ENCODE assay signal across 8 cellular contexts in the genomic region with DNA sequence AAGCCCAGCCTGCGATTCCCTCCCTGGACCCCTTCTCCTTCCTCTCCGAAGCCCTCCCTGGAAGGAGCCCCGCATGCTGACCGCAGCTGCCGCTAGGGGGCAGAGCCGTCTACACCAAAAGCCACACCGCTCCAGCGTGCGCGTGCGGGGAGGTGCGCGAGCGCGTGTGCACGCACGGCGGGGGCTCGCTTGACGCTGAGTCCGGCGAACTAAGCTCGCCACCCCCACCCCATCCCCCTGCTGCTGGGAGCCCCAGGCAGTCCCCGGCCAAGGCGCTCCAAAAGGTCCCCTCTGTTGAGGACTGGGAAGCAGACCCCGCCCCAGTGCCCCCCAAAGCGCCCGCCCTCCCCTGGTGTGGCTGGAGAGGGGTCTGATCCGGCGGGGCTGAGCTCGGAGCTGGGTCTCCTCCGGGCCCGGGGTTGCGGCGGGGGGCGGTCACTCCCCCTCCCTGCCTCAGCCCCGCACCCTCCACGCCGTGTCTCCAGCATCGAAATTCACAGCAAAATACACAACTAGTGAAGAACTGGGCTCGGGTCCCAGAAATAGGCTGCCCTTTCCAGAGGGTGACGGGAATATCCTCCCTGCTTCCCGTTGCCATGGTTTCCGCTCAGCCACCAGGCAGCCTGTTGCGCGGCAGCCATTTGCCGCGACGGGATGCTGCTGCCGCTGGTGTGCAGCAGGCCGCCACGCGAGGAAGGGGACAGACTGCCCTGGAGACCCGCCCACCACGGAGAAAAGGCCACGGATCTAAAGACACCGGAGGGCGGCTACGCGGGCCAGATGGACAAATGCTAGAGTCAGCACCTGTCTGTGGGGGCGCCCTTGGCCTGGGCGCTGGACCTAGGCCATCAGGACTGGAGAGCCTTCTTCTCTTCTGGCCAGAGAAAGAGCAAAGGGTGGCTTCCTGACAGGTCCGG. TPM values are rescaled to one million over a fixed set of nuclear protein-coding genes. Genes with fewer than 3 reads are reported as not detected.
A peak's percentile ranks its signal among the peaks of the same experiment; 100 is the strongest.
DNase-seq lines count a peak whose midpoint lies in the region; ATAC-seq and TF ChIP-seq lines count a peak whose summit lies in the region.

No MANE protein-coding gene starts in this region.

- H3K18ac ChIP-seq in neuronal stem cell (ENCODE audit: low read length): no peak overlapping the region

- H2BK5ac ChIP-seq in neuronal stem cell (ENCODE audit: low read length): no peak overlapping the region

- no peak overlapping the region for H3K4ac ChIP-seq in neuronal stem cell (ENCODE audit: low read length)

- DNase-seq in GM12865 (ENCODE audit: low read depth) (peak; percentile 70), HT-29 (ENCODE audit: low spot score) (peak; percentile 5), Peyer's patch (peak; percentile 74 to 84 (median 75)), fibroblast of villous mesenchyme (ENCODE audit: low read depth) (peak; percentile 62), neuronal stem cell (ENCODE audit: low spot score) (peak; percentile 67)
- DNase-seq in activated effector memory CD4-positive, alpha-beta T cell treated with anti-CD3 and anti-CD28 coated beads, Interleukin-2, amount 50 U/mL, for 16 hours: peak; percentile 91
- DNase-seq in stimulated activated naive CD8-positive, alpha-beta T cell treated with anti-CD3 and anti-CD28 coated beads, Interleukin-15, amount 100 ng/mL, for 72 hours: peak; percentile 72 to 77

- H3K27ac ChIP-seq in Peyer's patch: peak overlapping the region in 1 of 4 donors; percentile 26
- H3K27ac ChIP-seq in neuronal stem cell (replicated peaks; ENCODE audit: low read length): no peak overlapping the region

- H2BK120ac ChIP-seq in neuronal stem cell (ENCODE audit: low read depth, low read length): no peak overlapping the region

- peak overlapping the region; percentile 40 to 78 for H3K27ac Mint-ChIP-seq in stimulated activated naive CD8-positive, alpha-beta T cell treated with anti-CD3 and anti-CD28 coated beads, Interleukin-15, amount 100 ng/mL, for 72 hours

- TF ChIP-seq POLR2A in Peyer's patch (IDR thresholded peaks at IDR 0.05): no peak

- H3K79me1 ChIP-seq in neuronal stem cell (ENCODE audit: low read depth, low read length): no peaks in the 10 kb centered on the region

- no peak overlapping the region for H3K23ac ChIP-seq in neuronal stem cell (ENCODE audit: low read depth, low read length, poor library complexity)

- no peak overlapping the region for H2BK12ac ChIP-seq in neuronal stem cell (ENCODE audit: low read length)

- no CpG with 5 or more reads among the region's 63 CpGs for WGBS in neuronal stem cell (ENCODE audit: extremely low coverage in 2 of 2, insufficient read length in 2 of 2, insufficient replicate concordance in 1 of 2), 2 donors

- peak overlapping the region; percentile 61 for H3K4me2 ChIP-seq in neuronal stem cell (ENCODE audit: insufficient read depth, low read length, poor library complexity, severe bottlenecking)

- peak; percentile 76 for TF ChIP-seq CTCF in GM12865 (IDR thresholded peaks at IDR 0.05; ENCODE audit: insufficient read depth, low read depth, low read length, missing control alignments)
- peak; percentile 39 to 69 (median 59) for TF ChIP-seq CTCF in Peyer's patch (IDR thresholded peaks at IDR 0.05)
- TF ChIP-seq CTCF in fibroblast of villous mesenchyme (IDR thresholded peaks at IDR 0.05; ENCODE audit: insufficient read depth, low read depth, low read length): peak; percentile 70

- H4K91ac ChIP-seq in neuronal stem cell (ENCODE audit: low read depth, low read length, poor library complexity): no peak overlapping the region

- no peak overlapping the region for H3K9ac ChIP-seq in neuronal stem cell (ENCODE audit: low read depth, low read length, poor library complexity)

- no peak overlapping the region for H3K14ac ChIP-seq in neuronal stem cell (ENCODE audit: low read length)

- peaks cover 0 to 9% (median 3%) of the 10 kb centered on the region in 4 donors for H3K4me1 ChIP-seq in Peyer's patch
- H3K4me1 ChIP-seq in neuronal stem cell (ENCODE audit: control insufficient read depth in 2 of 2, insufficient read depth in 1 of 2, low read depth in 1 of 2, low read length in 2 of 2): peaks cover 0 to 7% of the 10 kb centered on the region in 2 donors

- no peaks in the 10 kb centered on the region for H3K9me3 Mint-ChIP-seq in stimulated activated naive CD8-positive, alpha-beta T cell treated with anti-CD3 and anti-CD28 coated beads, Interleukin-15, amount 100 ng/mL, for 72 hours

- H2AFZ ChIP-seq in neuronal stem cell (ENCODE audit: low read length): peak overlapping the region; percentile 91

- no peaks in the 10 kb centered on the region for H3K36me3 ChIP-seq in Peyer's patch
- H3K36me3 ChIP-seq in neuronal stem cell (replicated peaks in 1 of 2; ENCODE audit: control insufficient read depth in 2 of 2, insufficient read depth in 2 of 2, low read length in 2 of 2): no peaks in the 10 kb centered on the region

- H2BK15ac ChIP-seq in neuronal stem cell (ENCODE audit: low read length): no peak overlapping the region

- H3K27me3 ChIP-seq in Peyer's patch: no peaks in the 10 kb centered on the region
- peaks cover 0 to 70% (median 3%) of the 10 kb centered on the region in 3 experiments for H3K27me3 ChIP-seq in neuronal stem cell (ENCODE audit: control insufficient read depth in 3 of 3, insufficient read depth in 3 of 3, low read depth in 1 of 3, low read length in 3 of 3)

- H3K4me3 ChIP-seq in GM12865 (ENCODE audit: low read depth, low read length): peak overlapping the region; percentile 36; the same call in 1 of the 2 replicates
- peak overlapping the region; percentile 21 to 52 (median 44) for H3K4me3 ChIP-seq in Peyer's patch
- peak overlapping the region; percentile 44 for H3K4me3 ChIP-seq in fibroblast of villous mesenchyme (ENCODE audit: low read depth, low read length)
- H3K4me3 ChIP-seq in neuronal stem cell (ENCODE audit: low read length in 2 of 2): peak overlapping the region; percentile 37 to 73

- no peak overlapping the region for H4K8ac ChIP-seq in neuronal stem cell (ENCODE audit: low read depth, low read length)

- H3K9me3 ChIP-seq in Peyer's patch: no peaks in the 10 kb centered on the region
- no peaks in the 10 kb centered on the region for H3K9me3 ChIP-seq in neuronal stem cell (replicated peaks in 1 of 2; ENCODE audit: control insufficient read depth in 2 of 2, insufficient read depth in 1 of 2, low read depth in 1 of 2, low read length in 2 of 2)

- no peak overlapping the region for H2AK5ac ChIP-seq in neuronal stem cell (ENCODE audit: low read depth, low read length)

- H3K4me3 Mint-ChIP-seq in stimulated activated naive CD8-positive, alpha-beta T cell treated with anti-CD3 and anti-CD28 coated beads, Interleukin-15, amount 100 ng/mL, for 72 hours: peak overlapping the region; percentile 79 to 86

- peak; percentile 95 for ATAC-seq in stimulated activated naive CD8-positive, alpha-beta T cell treated with anti-CD3 and anti-CD28 coated beads, Interleukin-15, amount 100 ng/mL, for 72 hours
- no peak for ATAC-seq in HG02642 (IDR thresholded peaks at IDR 0.05; ENCODE audit: poor library complexity, unreplicated experiment)

- H3K27me3 Mint-ChIP-seq in stimulated activated naive CD8-positive, alpha-beta T cell treated with anti-CD3 and anti-CD28 coated beads, Interleukin-15, amount 100 ng/mL, for 72 hours: no peaks in the 10 kb centered on the region

- H3K4me1 Mint-ChIP-seq in stimulated activated naive CD8-positive, alpha-beta T cell treated with anti-CD3 and anti-CD28 coated beads, Interleukin-15, amount 100 ng/mL, for 72 hours: peaks cover 21% of the 10 kb centered on the region

RNA-seq across cellular contexts. Expression of a gene that starts 11.2 kb away (rescaled TPM):
- total RNA-seq in HT-29 (2014; rRNA removed; shearing (Covaris generic)): 107 and 122 TPM in 2 replicates
- total RNA-seq in Peyer's patch (10 to 100 TPM; 19.0 to 33.3 (median 20.6) TPM), fibroblast of villous mesenchyme (38.9 and 42.8 TPM in 2 replicates)
- polyA plus RNA-seq in neuronal stem cell (2013, experiment 1 of 2): 24.9 TPM
- 25.1 TPM for polyA plus RNA-seq in neuronal stem cell (2013, experiment 2 of 2)

RNA-seq across cellular contexts. Expression of a gene that starts 36.8 kb away (rescaled TPM):
- total RNA-seq in HT-29 (2014; rRNA removed; shearing (Covaris generic)): not detected in 2 replicates
- total RNA-seq in Peyer's patch: not detected
- total RNA-seq in fibroblast of villous mesenchyme: under 0.01 TPM in 1 of 2 replicates, not detected in the other
- 1.5 TPM for polyA plus RNA-seq in neuronal stem cell (2013, experiment 1 of 2)
- polyA plus RNA-seq in neuronal stem cell (2013, experiment 2 of 2): 1.4 TPM

Comparison
In these comparisons a context has a peak if more than half of its experiments do, and no peak if none do; other contexts are left out.
1. DNase-seq: peak in every context shown above with its lines; median percentile 91 in activated effector memory CD4-positive, alpha-beta T cell treated with anti-CD3 and anti-CD28 coated beads, Interleukin-2, amount 50 U/mL, for 16 hours; 75 in Peyer's patch; 74 in stimulated activated naive CD8-positive, alpha-beta T cell treated with anti-CD3 and anti-CD28 coated beads, Interleukin-15, amount 100 ng/mL, for 72 hours; 70 in GM12865; 67 in neuronal stem cell; 62 in fibroblast of villous mesenchyme; 5 in HT-29.